1 cellular context compared by ENCODE assay signal in the genomic region with DNA sequence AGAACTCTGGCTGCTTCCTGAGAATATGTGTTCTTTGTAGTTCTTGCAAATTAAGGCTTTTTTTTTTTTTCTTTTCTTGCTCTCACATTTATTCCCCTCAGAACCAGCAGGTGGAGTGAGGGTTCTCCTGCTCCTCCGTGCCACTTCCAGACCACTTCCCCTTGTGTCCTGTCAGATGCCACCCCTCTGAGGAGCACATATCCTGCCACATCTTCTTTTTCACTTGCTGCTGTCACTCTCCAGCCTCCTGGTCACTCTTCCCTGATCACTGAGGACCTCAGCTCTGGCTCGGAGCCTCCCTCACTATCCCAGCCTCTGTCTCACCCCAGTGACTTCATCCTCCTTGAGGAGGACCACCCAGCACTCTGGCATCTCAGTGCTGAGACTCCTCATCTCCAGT.
A peak's percentile ranks its signal among the peaks of the same experiment; 100 is the strongest.
TF ChIP-seq lines count a peak whose summit lies in the region.

No MANE protein-coding gene starts in this region.

TF ChIP-seq in GM12878, 131 proteins besides CTCF, POLR2A, EP300 and RAD21 (continued from another document):
- no peak for TF ChIP-seq BCL11A (IDR thresholded peaks at IDR 0.05; ENCODE audit: low read depth, low read length)
- no peak for TF ChIP-seq EGR1 (IDR thresholded peaks at IDR 0.05; ENCODE audit: borderline replicate concordance in 1 of 2, low read depth in 2 of 2, low read length in 2 of 2)
- peak; percentile 63; the same call in 1 of the 2 replicates for TF ChIP-seq SPI1 (IDR thresholded peaks at IDR 0.05; ENCODE audit: borderline replicate concordance, insufficient read depth, low read depth, low read length)
- TF ChIP-seq ZNF207 (IDR thresholded peaks at IDR 0.05; ENCODE audit: borderline replicate concordance): no peak
- no peak for TF ChIP-seq ZSCAN29 (IDR thresholded peaks at IDR 0.05)
- TF ChIP-seq STAT3 (IDR thresholded peaks at IDR 0.05; ENCODE audit: low read depth, low read length): no peak
- no peak for TF ChIP-seq BMI1 (IDR thresholded peaks at IDR 0.05; ENCODE audit: borderline replicate concordance)
- TF ChIP-seq ZNF622 (IDR thresholded peaks at IDR 0.05): no peak
